Comparison of ENCODE assay signal across 1 cellular context in genomic region chr14:75198291-75198933, GRCh38.
TF ChIP-seq lines count a peak whose summit lies in the region.

No MANE protein-coding gene starts in this region.

TF ChIP-seq in K562, 482 proteins besides CTCF, POLR2A, EP300 and RAD21 (continued from another document):
- TF ChIP-seq REST (CRISPR knock-in tag; IDR thresholded peaks at IDR 0.05; ENCODE audit: low read depth) (no peak), ZNF407 (IDR thresholded peaks at IDR 0.05; ENCODE audit: low read depth) (no peak), ZNF699 (CRISPR knock-in tag; IDR thresholded peaks at IDR 0.05; ENCODE audit: insufficient replicate concordance) (no peak), ZNF431 (CRISPR knock-in tag; IDR thresholded peaks at IDR 0.05) (no peak), JUN (IDR thresholded peaks at IDR 0.05; ENCODE audit: borderline replicate concordance, low read depth, low read length) (no peak), JUN (CRISPR knock-in tag; IDR thresholded peaks at IDR 0.05; ENCODE audit: borderline replicate concordance) (no peak), ZNF121 (CRISPR knock-in tag; conservative IDR thresholded peaks at IDR 0.05) (no peak)
